ENCODE assay signal across 18 cellular contexts in genomic region chr2:24872344-24873115, GRCh38. TPM values are rescaled to one million over a fixed set of nuclear protein-coding genes. Genes with fewer than 3 reads are reported as not detected.
DNase-seq lines count a peak whose midpoint lies in the region; ATAC-seq and TF ChIP-seq lines count a peak whose summit lies in the region.
"Had no signal": no experiment of that assay in that cellular context is flagged by ENCODE, and none has a peak within 500 bp of the region (broad histone marks: within the 10 kb centered on the region; RNA-seq: fewer than 3 reads in every experiment).

No MANE protein-coding gene starts in this region.

- H3K36me3 ChIP-seq in tibial nerve (peaks cover 0 to 37% (median 2%) of the 10 kb centered on the region in 3 donors), osteoblast (ENCODE audit: insufficient read depth, low read length) (no peaks in the 10 kb centered on the region)
- H3K36me3 ChIP-seq: pancreas had no signal

- H3K9me3 ChIP-seq in tibial nerve (no peaks in the 10 kb centered on the region), osteoblast (ENCODE audit: low read depth, low read length) (no peaks in the 10 kb centered on the region)
- H3K9me3 ChIP-seq: pancreas had no signal

- POLR2A ChIA-PET in WTC11 (lab: Charles Lee) = no interaction called here

- peaks cover 3% of the 10 kb centered on the region; the same call in 1 of the 2 replicates for H3K36me3 Mint-ChIP-seq in WTC11
- H3K36me3 Mint-ChIP-seq in neural crest cell (ENCODE audit: low read depth) = peaks cover 4% of the 10 kb centered on the region

- H3K4me2 ChIP-seq in osteoblast (ENCODE audit: insufficient read depth, low read length) = no peak overlapping the region

- H3K4me1 Mint-ChIP-seq in WTC11 = peaks cover 22% of the 10 kb centered on the region
- H3K4me1 Mint-ChIP-seq in neural crest cell = peaks cover 28% of the 10 kb centered on the region
- H3K4me1 Mint-ChIP-seq: activated CD4-positive, alpha-beta T cell treated with anti-CD3 and anti-CD28 coated beads for 36 hours; activated naive CD8-positive, alpha-beta T cell treated with anti-CD3 and anti-CD28 coated beads for 36 hours had no signal

- H3K4me3 Mint-ChIP-seq in WTC11 (no peak overlapping the region), neural crest cell (no peak overlapping the region)
- H3K4me3 Mint-ChIP-seq: activated CD4-positive, alpha-beta T cell treated with anti-CD3 and anti-CD28 coated beads for 36 hours; activated naive CD8-positive, alpha-beta T cell treated with anti-CD3 and anti-CD28 coated beads for 36 hours; activated T-helper 1 cell treated with anti-CD3 and anti-CD28 coated beads, Interleukin-12 subunit alpha, Interleukin-12 subunit beta, Interleukin-2, Interleukin-4 antibody, amounts not matched to agents 30 ng/mL and 10 ng/mL and 1 ng/mL, durations not matched to agents 14 hours and 24 hours and 36 hours; brain; CD8-positive, alpha-beta memory T cell had no signal

- no peak for TF ChIP-seq EP300 in tibial nerve (IDR thresholded peaks at IDR 0.05)

- CTCF ChIA-PET in WTC11 (lab: Charles Lee) = no interaction called here

- ATAC-seq in WTC11 (peak; percentile 34), HG02870 (IDR thresholded peaks at IDR 0.05; ENCODE audit: unreplicated experiment) (no peak)
- ATAC-seq: activated CD4-positive, alpha-beta T cell treated with anti-CD3 and anti-CD28 coated beads for 36 hours had no signal

- TF ChIP-seq CTCF in WTC11 (IDR thresholded peaks at IDR 0.05) (no peak), neural crest cell (conservative IDR thresholded peaks at IDR 0.05) (no peak), tibial nerve (IDR thresholded peaks at IDR 0.05) (no peak), osteoblast (IDR thresholded peaks at IDR 0.05; ENCODE audit: extremely low read depth, low read depth, low read length) (no peak)

- WGBS in tibial nerve, 2 donors = 88 to 93% methylated on average over 19 of the region's 19 CpGs

- H3K27me3 Mint-ChIP-seq in WTC11 (ENCODE audit: low read depth) (no peaks in the 10 kb centered on the region), neural crest cell (ENCODE audit: low read depth) (no peaks in the 10 kb centered on the region)
- H3K27me3 Mint-ChIP-seq: activated CD4-positive, alpha-beta T cell treated with anti-CD3 and anti-CD28 coated beads for 36 hours; activated naive CD8-positive, alpha-beta T cell treated with anti-CD3 and anti-CD28 coated beads for 36 hours; brain; CD8-positive, alpha-beta memory T cell had no signal

- H3K4me3 ChIP-seq in tibial nerve = no peak overlapping the region
- no peak overlapping the region for H3K4me3 ChIP-seq in osteoblast (ENCODE audit: insufficient read depth, low read length)
- H3K4me3 ChIP-seq: pancreas, skin epidermis had no signal

- TF ChIP-seq POLR2A in tibial nerve (IDR thresholded peaks at IDR 0.05) = no peak

- H3K27ac ChIP-seq in cingulate gyrus (ENCODE audit: low read depth, low read length) (peak overlapping the region; percentile 72), tibial nerve (peak overlapping the region; percentile 63 to 89 (median 80)), osteoblast (ENCODE audit: low read depth, low read length) (no peak overlapping the region)
- H3K27ac ChIP-seq: pancreas had no signal

- H2AFZ ChIP-seq in osteoblast (ENCODE audit: low read length) = no peak overlapping the region

- H4K20me1 ChIP-seq in osteoblast (ENCODE audit: insufficient read depth, low read length) = peaks cover 41% of the 10 kb centered on the region

- H3K27me3 ChIP-seq in tibial nerve (no peaks in the 10 kb centered on the region), osteoblast (ENCODE audit: insufficient read depth, low read length) (peaks cover under 1% of the 10 kb centered on the region)
- H3K27me3 ChIP-seq: pancreas had no signal

- H3K9me3 Mint-ChIP-seq in WTC11 (peaks cover under 1% of the 10 kb centered on the region), neural crest cell (no peaks in the 10 kb centered on the region)
- H3K9me3 Mint-ChIP-seq: activated naive CD8-positive, alpha-beta T cell treated with anti-CD3 and anti-CD28 coated beads for 36 hours; activated T-helper 1 cell treated with anti-CD3 and anti-CD28 coated beads, Interleukin-12 subunit alpha, Interleukin-12 subunit beta, Interleukin-2, Interleukin-4 antibody, amounts not matched to agents 30 ng/mL and 10 ng/mL and 1 ng/mL, durations not matched to agents 14 hours and 24 hours and 36 hours; CD8-positive, alpha-beta memory T cell had no signal

- H3K4me1 ChIP-seq in tibial nerve = peaks cover 8 to 60% (median 33%) of the 10 kb centered on the region in 4 donors
- peaks cover 12% of the 10 kb centered on the region for H3K4me1 ChIP-seq in osteoblast (ENCODE audit: insufficient read depth, low read length)
- H3K4me1 ChIP-seq: pancreas had no signal

- no peaks in the 10 kb centered on the region for H3K79me2 ChIP-seq in osteoblast (ENCODE audit: insufficient read depth, low read length)

- no peak for DNase-seq in WTC11 (ENCODE audit: low spot score)
- DNase-seq in neural crest cell (ENCODE audit: low read depth, low spot score) = no peak
- no peak for DNase-seq in tibial nerve (ENCODE audit: low spot score in 2 of 2)
- no peak for DNase-seq in germinal center (ENCODE audit: low spot score)
- DNase-seq in osteoblast (ENCODE audit: insufficient read length, low spot score, missing footprints) = no peak
- DNase-seq: activated CD4-positive, alpha-beta T cell treated with anti-CD3 and anti-CD28 coated beads for 36 hours; activated naive CD8-positive, alpha-beta T cell treated with anti-CD3 and anti-CD28 coated beads for 36 hours; CD8-positive, alpha-beta memory T cell; erythroblast; NCI-H1048; NCI-H2081 treated with DMSO at 0.1 percent for 48 hours; NCI-H510A treated with DMSO at 0.1 percent for 48 hours; pancreas had no signal

- H3K27ac Mint-ChIP-seq in WTC11 (peak overlapping the region; percentile 97), neural crest cell (ENCODE audit: unreplicated experiment) (peak overlapping the region; percentile 27)
- H3K27ac Mint-ChIP-seq: activated CD4-positive, alpha-beta T cell treated with anti-CD3 and anti-CD28 coated beads for 36 hours; activated naive CD8-positive, alpha-beta T cell treated with anti-CD3 and anti-CD28 coated beads for 36 hours; activated T-helper 1 cell treated with anti-CD3 and anti-CD28 coated beads, Interleukin-12 subunit alpha, Interleukin-12 subunit beta, Interleukin-2, Interleukin-4 antibody, amounts not matched to agents 30 ng/mL and 10 ng/mL and 1 ng/mL, durations not matched to agents 14 hours and 24 hours and 36 hours had no signal

TF ChIP-seq in WTC11, 78 proteins besides CTCF, POLR2A, EP300 and RAD21 (continues in another document):
- no peak for TF ChIP-seq GABPB1 (CRISPR knock-in tag; IDR thresholded peaks at IDR 0.05)
- TF ChIP-seq ESRRA (CRISPR knock-in tag; IDR thresholded peaks at IDR 0.05; ENCODE audit: borderline replicate concordance) = no peak
- TF ChIP-seq ZNF121 (CRISPR knock-in tag; IDR thresholded peaks at IDR 0.05) = no peak
- no peak for TF ChIP-seq ATF3 (CRISPR knock-in tag; conservative IDR thresholded peaks at IDR 0.05)
- TF ChIP-seq ARID4B (CRISPR knock-in tag; IDR thresholded peaks at IDR 0.05; ENCODE audit: borderline replicate concordance) = no peak
- TF ChIP-seq SMAD4 (CRISPR knock-in tag; IDR thresholded peaks at IDR 0.05) = no peak
- TF ChIP-seq ETV6 (CRISPR knock-in tag; IDR thresholded peaks at IDR 0.05) = no peak

RNA-seq across cellular contexts. Expression of gene ADCY3, which starts 47.5 kb away (rescaled TPM):
- total RNA-seq in WTC11 (2021) (37.1 to 41.7 TPM (median 39.4 TPM) in 3 replicates), neural crest cell (48.1 and 49.2 TPM in 2 replicates), tibial nerve (100 to 1,000 TPM; 145 to 393 (median 207) TPM), osteoblast (47.4 and 52.2 TPM in 2 replicates)
